In genomic region chr10:110392860-110393732, GRCh38 we compare ENCODE assay signal across 10 cellular contexts.
DNase-seq lines count a peak whose midpoint lies in the region; TF ChIP-seq lines count a peak whose summit lies in the region.
"Had no signal": no experiment of that assay in that cellular context is flagged by ENCODE, and none has a peak within 500 bp of the region (broad histone marks: within the 10 kb centered on the region; RNA-seq: fewer than 3 reads in every experiment).

No MANE protein-coding gene starts in this region.

- H3K9me3 Mint-ChIP-seq in HFFc6 (no peaks in the 10 kb centered on the region), nephron progenitor cell (no peaks in the 10 kb centered on the region)

- H3K4me3 Mint-ChIP-seq in HFFc6 = peak overlapping the region; percentile 39; the same call in 1 of the 2 replicates
- H3K4me3 Mint-ChIP-seq in nephron progenitor cell = no peak overlapping the region

- DNase-seq in AG09309 (ENCODE audit: low read depth) = peak; percentile 55
- DNase-seq in HFFc6 = peak; percentile 41
- peak in 33 of 61 donors; percentile 3 to 64 (median 24) for DNase-seq in caudate nucleus (lab: John Stamatoyannopoulos, UW)
- DNase-seq in nephron progenitor cell = no peak
- DNase-seq in mesenteric fat pad (ENCODE audit: low spot score) = no peak
- DNase-seq in NCI-H2081 treated with DMSO at 0.1 percent for 48 hours (lab: John Stamatoyannopoulos, UW) = no peak
- no peak for DNase-seq in NAMALWA (ENCODE audit: low spot score)
- DNase-seq in NCI-H146 (lab: John Stamatoyannopoulos, UW) = no peak
- DNase-seq: heart left ventricle, T1000 had no signal

- H3K4me3 ChIP-seq in AG09309 (ENCODE audit: control insufficient read depth, low read depth, low read length) = no peak overlapping the region
- H3K4me3 ChIP-seq: heart left ventricle had no signal

- no peaks in the 10 kb centered on the region for H3K36me3 Mint-ChIP-seq in HFFc6 (ENCODE audit: low read depth)
- no peaks in the 10 kb centered on the region for H3K36me3 Mint-ChIP-seq in nephron progenitor cell (ENCODE audit: low read depth)

- H3K27me3 Mint-ChIP-seq in HFFc6 (ENCODE audit: insufficient read depth) = no peaks in the 10 kb centered on the region; the same call in 1 of the 2 replicates
- peaks cover 7% of the 10 kb centered on the region for H3K27me3 Mint-ChIP-seq in nephron progenitor cell (ENCODE audit: low read depth, poor library complexity)

- H3K27ac Mint-ChIP-seq in HFFc6 = peak overlapping the region; percentile 81
- peak overlapping the region; percentile 56 for H3K27ac Mint-ChIP-seq in nephron progenitor cell

- TF ChIP-seq CTCF in AG09309 (IDR thresholded peaks at IDR 0.05; ENCODE audit: control insufficient read depth, insufficient read depth, low read depth, low read length, missing control alignments) = no peak
- no peak for TF ChIP-seq CTCF in HFFc6 (IDR thresholded peaks at IDR 0.05)
- no peak for TF ChIP-seq CTCF in nephron progenitor cell (IDR thresholded peaks at IDR 0.05)

- H3K4me1 Mint-ChIP-seq in HFFc6 (ENCODE audit: low read depth) (peaks cover 54% of the 10 kb centered on the region), nephron progenitor cell (peaks cover 84% of the 10 kb centered on the region)

- no peak overlapping the region for H3K27ac ChIP-seq in caudate nucleus (ENCODE audit: low read depth, low read length)
- H3K27ac ChIP-seq: heart left ventricle had no signal

Comparison
In these comparisons a context has a peak if more than half of its experiments do, and no peak if none do; other contexts are left out.
1. DNase-seq: peak in AG09309 (single experiment), HFFc6 (single experiment) and caudate nucleus (33 of 61); none in nephron progenitor cell (single experiment), mesenteric fat pad (single experiment), NCI-H2081 treated with DMSO at 0.1 percent for 48 hours (single experiment), NAMALWA (single experiment) and NCI-H146 (single experiment).